ENCODE assay signal across 1 cellular context in the genomic region with DNA sequence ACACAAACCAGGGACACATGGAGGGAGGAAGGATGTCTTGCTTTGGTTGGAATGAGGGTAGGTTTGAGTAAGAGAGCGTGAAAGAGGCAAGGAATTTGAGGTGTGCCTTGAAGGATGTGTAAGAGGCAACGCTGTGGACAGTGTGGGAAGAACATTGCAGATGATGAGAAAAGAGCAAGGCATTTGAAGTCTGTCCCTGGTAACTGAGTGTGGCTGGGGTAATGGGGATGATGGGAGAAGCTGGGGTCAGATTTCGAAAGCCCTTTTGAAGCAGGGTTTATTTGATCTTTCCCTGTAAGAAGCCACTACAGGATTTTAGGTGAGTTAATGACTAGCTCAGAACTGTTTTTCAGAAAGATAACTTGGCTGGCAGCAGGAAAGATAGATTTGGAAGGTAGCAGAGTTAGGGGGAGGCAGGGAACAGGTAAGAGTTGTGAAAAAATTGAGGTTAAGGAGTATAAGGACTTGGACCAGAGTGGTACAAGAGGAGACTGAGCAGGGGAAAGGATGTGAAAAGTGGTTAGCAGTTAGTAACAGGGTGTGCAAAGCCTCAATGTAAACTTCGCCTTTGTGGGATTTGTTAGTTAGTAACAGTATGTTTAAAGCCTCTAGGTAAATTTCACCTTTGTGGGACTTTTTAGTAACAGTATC.
TF ChIP-seq lines count a peak whose summit lies in the region.

No MANE protein-coding gene starts in this region.

TF ChIP-seq in HepG2, 621 proteins besides CTCF, POLR2A, EP300 and RAD21 (continued from another document and continues in another):
- TF ChIP-seq ZBTB3 (CRISPR knock-in tag; IDR thresholded peaks at IDR 0.05; ENCODE audit: borderline replicate concordance, low read depth) (no peak), RNF2 (conservative IDR thresholded peaks at IDR 0.05; ENCODE audit: low read depth) (no peak), ZSCAN20 (CRISPR knock-in tag; IDR thresholded peaks at IDR 0.05; ENCODE audit: borderline replicate concordance) (no peak), SYNCRIP (IDR thresholded peaks at IDR 0.05; ENCODE audit: insufficient read depth, low read depth, low read length) (no peak), STAT5B (CRISPR knock-in tag; IDR thresholded peaks at IDR 0.05) (no peak), SP5 (CRISPR knock-in tag; IDR thresholded peaks at IDR 0.05; ENCODE audit: borderline replicate concordance, low read depth) (no peak), RBAK (CRISPR knock-in tag; IDR thresholded peaks at IDR 0.05) (no peak), REPIN1 (CRISPR knock-in tag; IDR thresholded peaks at IDR 0.05; ENCODE audit: borderline replicate concordance, low read depth) (peak; percentile 46; the same call in 1 of the 2 replicates), MIER2 (CRISPR knock-in tag; IDR thresholded peaks at IDR 0.05) (no peak), IRX3 (CRISPR knock-in tag; IDR thresholded peaks at IDR 0.05; ENCODE audit: borderline replicate concordance, low read depth) (no peak), FOXC1 (CRISPR knock-in tag; IDR thresholded peaks at IDR 0.05; ENCODE audit: borderline replicate concordance) (no peak), ZNF441 (CRISPR knock-in tag; IDR thresholded peaks at IDR 0.05; ENCODE audit: borderline replicate concordance) (no peak), KAT7 (CRISPR knock-in tag; IDR thresholded peaks at IDR 0.05; ENCODE audit: borderline replicate concordance) (no peak), ESRRA (CRISPR knock-in tag; IDR thresholded peaks at IDR 0.05; ENCODE audit: low read depth) (no peak), ZNF234 (CRISPR knock-in tag; conservative IDR thresholded peaks at IDR 0.05) (no peak), ZBTB7B (CRISPR knock-in tag; IDR thresholded peaks at IDR 0.05) (0 out of 2 replicates have a peak, but pooled peaks have one; percentile 28), MTA3 (CRISPR knock-in tag; IDR thresholded peaks at IDR 0.05) (no peak), ZNF317 (CRISPR knock-in tag; IDR thresholded peaks at IDR 0.05) (no peak), ZNF34 (CRISPR knock-in tag; IDR thresholded peaks at IDR 0.05; ENCODE audit: borderline replicate concordance) (no peak), CBX1 (IDR thresholded peaks at IDR 0.05; ENCODE audit: low read depth) (no peak), SP1 (IDR thresholded peaks at IDR 0.05) (no peak), SP1 (CRISPR knock-in tag; IDR thresholded peaks at IDR 0.05) (no peak), ZNF850 (CRISPR knock-in tag; conservative IDR thresholded peaks at IDR 0.05) (no peak), PPARG (CRISPR knock-in tag; conservative IDR thresholded peaks at IDR 0.05) (no peak), ZNF672 (CRISPR knock-in tag; IDR thresholded peaks at IDR 0.05) (no peak), KDM1A (CRISPR knock-in tag; IDR thresholded peaks at IDR 0.05) (no peak), ZNF484 (CRISPR knock-in tag; IDR thresholded peaks at IDR 0.05; ENCODE audit: borderline replicate concordance, low read depth) (no peak), SP4 (CRISPR knock-in tag; IDR thresholded peaks at IDR 0.05) (no peak), TMF1 (CRISPR knock-in tag; IDR thresholded peaks at IDR 0.05; ENCODE audit: low read depth) (no peak), FOXO1 (CRISPR knock-in tag; IDR thresholded peaks at IDR 0.05) (no peak), ZNF557 (CRISPR knock-in tag; IDR thresholded peaks at IDR 0.05) (no peak), GZF1 (CRISPR knock-in tag; IDR thresholded peaks at IDR 0.05) (no peak), ZNF547 (CRISPR knock-in tag; IDR thresholded peaks at IDR 0.05) (no peak), NR2F2 (IDR thresholded peaks at IDR 0.05; ENCODE audit: borderline replicate concordance, low read depth) (peak; percentile 54; the same call in 1 of the 2 replicates), ZNF274 (CRISPR knock-in tag; IDR thresholded peaks at IDR 0.05) (no peak), NKX3-1 (CRISPR knock-in tag; IDR thresholded peaks at IDR 0.05) (no peak), TSC22D2 (CRISPR knock-in tag; IDR thresholded peaks at IDR 0.05; ENCODE audit: borderline replicate concordance) (no peak), ZNF251 (CRISPR knock-in tag; IDR thresholded peaks at IDR 0.05) (no peak), ZNF782 (CRISPR knock-in tag; IDR thresholded peaks at IDR 0.05; ENCODE audit: borderline replicate concordance) (no peak), SUZ12 (IDR thresholded peaks at IDR 0.05; ENCODE audit: low read depth, low read length) (no peak), ZNF674 (CRISPR knock-in tag; IDR thresholded peaks at IDR 0.05; ENCODE audit: low read depth) (no peak), YEATS2 (CRISPR knock-in tag; IDR thresholded peaks at IDR 0.05; ENCODE audit: borderline replicate concordance) (no peak), ISL2 (CRISPR knock-in tag; IDR thresholded peaks at IDR 0.05) (peak; percentile 69; the same call in 1 of the 2 replicates), MEIS2 (CRISPR knock-in tag; IDR thresholded peaks at IDR 0.05) (no peak), ZNF383 (CRISPR knock-in tag; IDR thresholded peaks at IDR 0.05; ENCODE audit: borderline replicate concordance) (no peak), ZNF567 (CRISPR knock-in tag; IDR thresholded peaks at IDR 0.05; ENCODE audit: borderline replicate concordance) (no peak), SRSF1 (optimal IDR thresholded peaks at IDR 0.05; ENCODE audit: low read depth, low read length) (no peak), ZNF496 (CRISPR knock-in tag; IDR thresholded peaks at IDR 0.05; ENCODE audit: insufficient replicate concordance) (no peak)
- TF ChIP-seq, protein P1, sequence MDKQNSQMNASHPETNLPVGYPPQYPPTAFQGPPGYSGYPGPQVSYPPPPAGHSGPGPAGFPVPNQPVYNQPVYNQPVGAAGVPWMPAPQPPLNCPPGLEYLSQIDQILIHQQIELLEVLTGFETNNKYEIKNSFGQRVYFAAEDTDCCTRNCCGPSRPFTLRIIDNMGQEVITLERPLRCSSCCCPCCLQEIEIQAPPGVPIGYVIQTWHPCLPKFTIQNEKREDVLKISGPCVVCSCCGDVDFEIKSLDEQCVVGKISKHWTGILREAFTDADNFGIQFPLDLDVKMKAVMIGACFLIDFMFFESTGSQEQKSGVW (CRISPR knock-in tag; IDR thresholded peaks at IDR 0.05; ENCODE audit: borderline replicate concordance), result no peak
- TF ChIP-seq, protein P2, sequence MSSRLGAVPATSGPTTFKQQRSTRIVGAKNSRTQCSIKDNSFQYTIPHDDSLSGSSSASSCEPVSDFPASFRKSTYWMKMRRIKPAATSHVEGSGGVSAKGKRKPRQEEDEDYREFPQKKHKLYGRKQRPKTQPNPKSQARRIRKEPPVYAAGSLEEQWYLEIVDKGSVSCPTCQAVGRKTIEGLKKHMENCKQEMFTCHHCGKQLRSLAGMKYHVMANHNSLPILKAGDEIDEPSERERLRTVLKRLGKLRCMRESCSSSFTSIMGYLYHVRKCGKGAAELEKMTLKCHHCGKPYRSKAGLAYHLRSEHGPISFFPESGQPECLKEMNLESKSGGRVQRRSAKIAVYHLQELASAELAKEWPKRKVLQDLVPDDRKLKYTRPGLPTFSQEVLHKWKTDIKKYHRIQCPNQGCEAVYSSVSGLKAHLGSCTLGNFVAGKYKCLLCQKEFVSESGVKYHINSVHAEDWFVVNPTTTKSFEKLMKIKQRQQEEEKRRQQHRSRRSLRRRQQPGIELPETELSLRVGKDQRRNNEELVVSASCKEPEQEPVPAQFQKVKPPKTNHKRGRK (CRISPR knock-in tag; IDR thresholded peaks at IDR 0.05), result no peak
- TF ChIP-seq, protein P3, sequence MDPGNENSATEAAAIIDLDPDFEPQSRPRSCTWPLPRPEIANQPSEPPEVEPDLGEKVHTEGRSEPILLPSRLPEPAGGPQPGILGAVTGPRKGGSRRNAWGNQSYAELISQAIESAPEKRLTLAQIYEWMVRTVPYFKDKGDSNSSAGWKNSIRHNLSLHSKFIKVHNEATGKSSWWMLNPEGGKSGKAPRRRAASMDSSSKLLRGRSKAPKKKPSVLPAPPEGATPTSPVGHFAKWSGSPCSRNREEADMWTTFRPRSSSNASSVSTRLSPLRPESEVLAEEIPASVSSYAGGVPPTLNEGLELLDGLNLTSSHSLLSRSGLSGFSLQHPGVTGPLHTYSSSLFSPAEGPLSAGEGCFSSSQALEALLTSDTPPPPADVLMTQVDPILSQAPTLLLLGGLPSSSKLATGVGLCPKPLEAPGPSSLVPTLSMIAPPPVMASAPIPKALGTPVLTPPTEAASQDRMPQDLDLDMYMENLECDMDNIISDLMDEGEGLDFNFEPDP (CRISPR knock-in tag; conservative IDR thresholded peaks at IDR 0.05), result 0 out of 2 replicates have a peak, but pooled peaks have one; percentile 9
- TF ChIP-seq, protein P4, sequence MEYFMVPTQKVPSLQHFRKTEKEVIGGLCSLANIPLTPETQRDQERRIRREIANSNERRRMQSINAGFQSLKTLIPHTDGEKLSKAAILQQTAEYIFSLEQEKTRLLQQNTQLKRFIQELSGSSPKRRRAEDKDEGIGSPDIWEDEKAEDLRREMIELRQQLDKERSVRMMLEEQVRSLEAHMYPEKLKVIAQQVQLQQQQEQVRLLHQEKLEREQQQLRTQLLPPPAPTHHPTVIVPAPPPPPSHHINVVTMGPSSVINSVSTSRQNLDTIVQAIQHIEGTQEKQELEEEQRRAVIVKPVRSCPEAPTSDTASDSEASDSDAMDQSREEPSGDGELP (IDR thresholded peaks at IDR 0.05; ENCODE audit: borderline replicate concordance, low read depth), result no peak
- TF ChIP-seq, protein P5, sequence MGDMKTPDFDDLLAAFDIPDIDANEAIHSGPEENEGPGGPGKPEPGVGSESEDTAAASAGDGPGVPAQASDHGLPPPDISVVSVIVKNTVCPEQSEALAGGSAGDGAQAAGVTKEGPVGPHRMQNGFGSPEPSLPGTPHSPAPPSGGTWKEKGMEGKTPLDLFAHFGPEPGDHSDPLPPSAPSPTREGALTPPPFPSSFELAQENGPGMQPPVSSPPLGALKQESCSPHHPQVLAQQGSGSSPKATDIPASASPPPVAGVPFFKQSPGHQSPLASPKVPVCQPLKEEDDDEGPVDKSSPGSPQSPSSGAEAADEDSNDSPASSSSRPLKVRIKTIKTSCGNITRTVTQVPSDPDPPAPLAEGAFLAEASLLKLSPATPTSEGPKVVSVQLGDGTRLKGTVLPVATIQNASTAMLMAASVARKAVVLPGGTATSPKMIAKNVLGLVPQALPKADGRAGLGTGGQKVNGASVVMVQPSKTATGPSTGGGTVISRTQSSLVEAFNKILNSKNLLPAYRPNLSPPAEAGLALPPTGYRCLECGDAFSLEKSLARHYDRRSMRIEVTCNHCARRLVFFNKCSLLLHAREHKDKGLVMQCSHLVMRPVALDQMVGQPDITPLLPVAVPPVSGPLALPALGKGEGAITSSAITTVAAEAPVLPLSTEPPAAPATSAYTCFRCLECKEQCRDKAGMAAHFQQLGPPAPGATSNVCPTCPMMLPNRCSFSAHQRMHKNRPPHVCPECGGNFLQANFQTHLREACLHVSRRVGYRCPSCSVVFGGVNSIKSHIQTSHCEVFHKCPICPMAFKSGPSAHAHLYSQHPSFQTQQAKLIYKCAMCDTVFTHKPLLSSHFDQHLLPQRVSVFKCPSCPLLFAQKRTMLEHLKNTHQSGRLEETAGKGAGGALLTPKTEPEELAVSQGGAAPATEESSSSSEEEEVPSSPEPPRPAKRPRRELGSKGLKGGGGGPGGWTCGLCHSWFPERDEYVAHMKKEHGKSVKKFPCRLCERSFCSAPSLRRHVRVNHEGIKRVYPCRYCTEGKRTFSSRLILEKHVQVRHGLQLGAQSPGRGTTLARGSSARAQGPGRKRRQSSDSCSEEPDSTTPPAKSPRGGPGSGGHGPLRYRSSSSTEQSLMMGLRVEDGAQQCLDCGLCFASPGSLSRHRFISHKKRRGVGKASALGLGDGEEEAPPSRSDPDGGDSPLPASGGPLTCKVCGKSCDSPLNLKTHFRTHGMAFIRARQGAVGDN (CRISPR knock-in tag; IDR thresholded peaks at IDR 0.05), result no peak
- TF ChIP-seq, protein P6, sequence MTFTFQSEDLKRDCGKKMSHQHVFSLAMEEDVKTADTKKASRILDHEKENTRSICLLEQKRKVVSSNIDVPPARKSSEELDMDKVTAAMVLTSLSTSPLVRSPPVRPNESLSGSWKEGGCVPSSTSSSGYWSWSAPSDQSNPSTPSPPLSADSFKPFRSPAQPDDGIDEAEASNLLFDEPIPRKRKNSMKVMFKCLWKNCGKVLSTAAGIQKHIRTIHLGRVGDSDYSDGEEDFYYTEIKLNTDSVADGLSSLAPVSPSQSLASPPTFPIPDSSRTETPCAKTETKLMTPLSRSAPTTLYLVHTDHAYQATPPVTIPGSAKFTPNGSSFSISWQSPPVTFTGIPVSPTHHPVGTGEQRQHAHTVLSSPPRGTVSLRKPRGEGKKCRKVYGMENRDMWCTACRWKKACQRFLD (CRISPR knock-in tag; IDR thresholded peaks at IDR 0.05; ENCODE audit: borderline replicate concordance), result no peak
- TF ChIP-seq, protein P7, sequence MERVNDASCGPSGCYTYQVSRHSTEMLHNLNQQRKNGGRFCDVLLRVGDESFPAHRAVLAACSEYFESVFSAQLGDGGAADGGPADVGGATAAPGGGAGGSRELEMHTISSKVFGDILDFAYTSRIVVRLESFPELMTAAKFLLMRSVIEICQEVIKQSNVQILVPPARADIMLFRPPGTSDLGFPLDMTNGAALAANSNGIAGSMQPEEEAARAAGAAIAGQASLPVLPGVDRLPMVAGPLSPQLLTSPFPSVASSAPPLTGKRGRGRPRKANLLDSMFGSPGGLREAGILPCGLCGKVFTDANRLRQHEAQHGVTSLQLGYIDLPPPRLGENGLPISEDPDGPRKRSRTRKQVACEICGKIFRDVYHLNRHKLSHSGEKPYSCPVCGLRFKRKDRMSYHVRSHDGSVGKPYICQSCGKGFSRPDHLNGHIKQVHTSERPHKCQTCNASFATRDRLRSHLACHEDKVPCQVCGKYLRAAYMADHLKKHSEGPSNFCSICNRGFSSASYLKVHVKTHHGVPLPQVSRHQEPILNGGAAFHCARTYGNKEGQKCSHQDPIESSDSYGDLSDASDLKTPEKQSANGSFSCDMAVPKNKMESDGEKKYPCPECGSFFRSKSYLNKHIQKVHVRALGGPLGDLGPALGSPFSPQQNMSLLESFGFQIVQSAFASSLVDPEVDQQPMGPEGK (CRISPR knock-in tag; IDR thresholded peaks at IDR 0.05), result peak; percentile 4; the same call in 1 of the 2 replicates
- TF ChIP-seq, protein P8, sequence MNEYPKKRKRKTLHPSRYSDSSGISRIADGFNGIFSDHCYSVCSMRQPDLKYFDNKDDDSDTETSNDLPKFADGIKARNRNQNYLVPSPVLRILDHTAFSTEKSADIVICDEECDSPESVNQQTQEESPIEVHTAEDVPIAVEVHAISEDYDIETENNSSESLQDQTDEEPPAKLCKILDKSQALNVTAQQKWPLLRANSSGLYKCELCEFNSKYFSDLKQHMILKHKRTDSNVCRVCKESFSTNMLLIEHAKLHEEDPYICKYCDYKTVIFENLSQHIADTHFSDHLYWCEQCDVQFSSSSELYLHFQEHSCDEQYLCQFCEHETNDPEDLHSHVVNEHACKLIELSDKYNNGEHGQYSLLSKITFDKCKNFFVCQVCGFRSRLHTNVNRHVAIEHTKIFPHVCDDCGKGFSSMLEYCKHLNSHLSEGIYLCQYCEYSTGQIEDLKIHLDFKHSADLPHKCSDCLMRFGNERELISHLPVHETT (CRISPR knock-in tag; conservative IDR thresholded peaks at IDR 0.05), result no peak
- TF ChIP-seq, protein P9, sequence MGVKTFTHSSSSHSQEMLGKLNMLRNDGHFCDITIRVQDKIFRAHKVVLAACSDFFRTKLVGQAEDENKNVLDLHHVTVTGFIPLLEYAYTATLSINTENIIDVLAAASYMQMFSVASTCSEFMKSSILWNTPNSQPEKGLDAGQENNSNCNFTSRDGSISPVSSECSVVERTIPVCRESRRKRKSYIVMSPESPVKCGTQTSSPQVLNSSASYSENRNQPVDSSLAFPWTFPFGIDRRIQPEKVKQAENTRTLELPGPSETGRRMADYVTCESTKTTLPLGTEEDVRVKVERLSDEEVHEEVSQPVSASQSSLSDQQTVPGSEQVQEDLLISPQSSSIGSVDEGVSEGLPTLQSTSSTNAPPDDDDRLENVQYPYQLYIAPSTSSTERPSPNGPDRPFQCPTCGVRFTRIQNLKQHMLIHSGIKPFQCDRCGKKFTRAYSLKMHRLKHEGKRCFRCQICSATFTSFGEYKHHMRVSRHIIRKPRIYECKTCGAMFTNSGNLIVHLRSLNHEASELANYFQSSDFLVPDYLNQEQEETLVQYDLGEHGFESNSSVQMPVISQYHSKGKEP (CRISPR knock-in tag; IDR thresholded peaks at IDR 0.05), result no peak
